Comparison of ENCODE assay signal across 9 cellular contexts in the genomic region with DNA sequence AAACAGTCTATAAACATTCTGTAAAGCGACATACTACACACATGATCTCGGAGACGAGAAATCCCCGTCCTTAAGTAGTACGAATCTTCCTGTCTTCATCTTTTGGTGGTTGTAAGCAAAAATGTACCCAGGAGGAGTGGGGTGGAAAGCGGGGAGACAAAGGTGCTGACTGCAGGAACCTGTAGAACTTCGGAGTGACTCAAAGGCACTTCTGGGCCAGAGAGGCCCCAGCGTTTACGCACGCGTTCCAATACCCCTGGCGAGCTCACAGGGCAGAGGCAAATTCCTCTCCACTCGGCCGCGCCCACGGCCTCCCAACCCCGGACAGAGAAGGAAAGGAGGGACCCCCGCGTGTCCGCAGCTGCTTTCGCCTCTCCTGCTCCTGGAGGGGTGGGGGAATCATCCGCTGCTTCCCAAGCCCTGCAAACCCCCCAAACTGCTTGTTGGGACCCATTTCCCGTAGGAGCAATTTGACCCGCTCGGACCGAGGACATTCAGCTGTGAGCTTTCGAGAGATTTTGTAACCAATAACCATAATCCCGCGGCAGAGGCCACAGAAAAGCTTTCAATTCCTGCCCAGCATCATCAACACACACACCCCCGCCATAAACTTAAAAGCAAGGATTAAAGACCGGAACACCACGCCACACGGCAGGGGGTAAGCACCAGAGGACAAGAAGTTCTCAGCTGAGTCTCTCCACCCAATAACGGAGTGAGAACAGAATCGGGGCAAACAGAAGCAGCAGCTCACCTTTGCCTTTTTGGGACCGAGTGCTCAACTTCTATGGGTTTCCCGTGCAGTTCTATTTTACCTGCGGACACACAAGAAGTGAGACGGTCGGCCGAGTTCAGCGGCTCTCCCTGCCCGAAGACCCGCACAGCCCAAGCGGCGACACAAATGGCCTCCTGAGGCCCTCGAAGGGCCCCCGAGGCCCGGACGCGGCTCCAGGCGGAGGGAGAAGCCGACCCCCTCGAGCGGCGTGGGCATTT. TPM values are rescaled to one million over a fixed set of nuclear protein-coding genes. Genes with fewer than 3 reads are reported as not detected.
A peak's percentile ranks its signal among the peaks of the same experiment; 100 is the strongest.
DNase-seq lines count a peak whose midpoint lies in the region; ATAC-seq, FAIRE-seq and TF ChIP-seq lines count a peak whose summit lies in the region.
"Had no signal": no experiment of that assay in that cellular context is flagged by ENCODE, and none has a peak within 500 bp of the region (broad histone marks: within the 10 kb centered on the region; RNA-seq: fewer than 3 reads in every experiment).

No MANE protein-coding gene starts in this region.

- peak overlapping the region; percentile 86 to 97 for H3K14ac ChIP-seq in mesenchymal stem cell (ENCODE audit: low read length in 2 of 2)

- peak overlapping the region; percentile 69 for H3K9ac ChIP-seq in mesenchymal stem cell (ENCODE audit: low read length)

- H2BK15ac ChIP-seq in mesenchymal stem cell (ENCODE audit: low read depth, poor library complexity, severe bottlenecking): peak overlapping the region; percentile 94

- H2AK5ac ChIP-seq in mesenchymal stem cell (ENCODE audit: low read length, severe bottlenecking): no peak overlapping the region

- H3K9me3 ChIP-seq in A549 (no peaks in the 10 kb centered on the region), mesenchymal stem cell (ENCODE audit: control insufficient read depth, low read length) (no peaks in the 10 kb centered on the region)

- H2BK120ac ChIP-seq in mesenchymal stem cell (ENCODE audit: low read depth, low read length): peak overlapping the region; percentile 88

- H3K36me3 ChIP-seq in mesenchymal stem cell (ENCODE audit: control insufficient read depth in 1 of 2, insufficient read depth in 2 of 2, low read depth in 1 of 2, low read length in 2 of 2): no peaks in the 10 kb centered on the region

- 1% methylated on average over 50 of the region's 56 CpGs for WGBS in A549 (ENCODE audit: missing lambda C conversion rate)
- under 1% methylated on average over 50 of the region's 56 CpGs for WGBS in mesenchymal stem cell

- peak overlapping the region; percentile 96 for H4K91ac ChIP-seq in mesenchymal stem cell (ENCODE audit: low read length)

- peak overlapping the region; percentile 68 for H2BK5ac ChIP-seq in mesenchymal stem cell (ENCODE audit: low read depth, low read length, poor library complexity, severe bottlenecking)

- peak overlapping the region; percentile 97 to 99 for H3K27ac ChIP-seq in A549
- H3K27ac ChIP-seq in mesenchymal stem cell (ENCODE audit: low read length, poor library complexity, severe bottlenecking): peak overlapping the region; percentile 83

- FAIRE-seq in A549 (lab: Jason Lieb, UNC): no peak

- CTCF ChIA-PET in A549 (lab: Yijun Ruan, JAX): interaction anchor here (0.9 to 1.9 kb wide), 6 partner anchors 14 to 206 kb away, joined by 3 to 11 read pairs (median 4); no protein-coding TSS in a partner anchor

- H3K4me1 ChIP-seq in A549: peaks cover 48% of the 10 kb centered on the region
- H3K4me1 ChIP-seq in mesenchymal stem cell (ENCODE audit: control insufficient read depth, insufficient read depth, low read depth, low read length): peaks cover 9% of the 10 kb centered on the region

- peaks cover 0 to 86% of the 10 kb centered on the region in 2 experiments for H3K27me3 ChIP-seq in mesenchymal stem cell (ENCODE audit: control insufficient read depth in 1 of 2, insufficient read depth in 1 of 2, low read length in 2 of 2)

- ATAC-seq in A549: peak; percentile 15 to 30; a peak in 3 of 6 replicates
- no peak for ATAC-seq in GM21360 (IDR thresholded peaks at IDR 0.05; ENCODE audit: unreplicated experiment)

- DNase-seq in A549 (ENCODE audit: low read depth in 1 of 2, low spot score in 1 of 2): peak in 1 of 2 experiments; percentile 62
- peak; percentile 81 for DNase-seq in GM12865 (ENCODE audit: low read depth)
- peak; percentile 69 for DNase-seq in NCI-H526 treated with DMSO at 0.1 percent for 48 hours (lab: John Stamatoyannopoulos, UW)
- DNase-seq in astrocyte of the cerebellum (ENCODE audit: low read depth): no peak
- DNase-seq in mesenchymal stem cell: peak; percentile 75
- no peak for DNase-seq in GOT3 (lab: John Stamatoyannopoulos, UW)
- DNase-seq in hippocampal formation (lab: John Stamatoyannopoulos, UW): no peak

- H3K23ac ChIP-seq in mesenchymal stem cell (ENCODE audit: low read length in 2 of 2): peak overlapping the region in 1 of 2 experiments; percentile 100

- H3K4me3 ChIP-seq in A549: peak overlapping the region; percentile 80
- H3K4me3 ChIP-seq in GM12865 (ENCODE audit: low read depth, low read length): peak overlapping the region; percentile 98
- H3K4me3 ChIP-seq in astrocyte of the cerebellum (ENCODE audit: low read depth, low read length): peak overlapping the region; percentile 76
- H3K4me3 ChIP-seq in mesenchymal stem cell (ENCODE audit: insufficient read depth in 1 of 2, low read depth in 1 of 2, low read length in 2 of 2): peak overlapping the region; percentile 78 to 81
- H3K4me3 ChIP-seq: lung had no signal

- peak overlapping the region; percentile 89 for H3K4me2 ChIP-seq in A549
- H3K4me2 ChIP-seq in mesenchymal stem cell (ENCODE audit: low read length, poor library complexity, severe bottlenecking): peak overlapping the region; percentile 88

- no peak for TF ChIP-seq RAD21 in A549 (conservative IDR thresholded peaks at IDR 0.05 in 1 of 2, IDR thresholded peaks at IDR 0.05 in 1 of 2)

- H3K18ac ChIP-seq in mesenchymal stem cell (ENCODE audit: low read depth in 1 of 2, low read length in 2 of 2): peak overlapping the region; percentile 97 to 99

- peak overlapping the region; percentile 80 for H4K8ac ChIP-seq in mesenchymal stem cell (ENCODE audit: low read length)

- H3K79me1 ChIP-seq in mesenchymal stem cell (replicated peaks; ENCODE audit: low read length, poor library complexity, severe bottlenecking): peaks cover 1% of the 10 kb centered on the region

- POLR2A ChIA-PET in A549 (lab: Yijun Ruan, JAX): interaction anchor here (0.7 to 2.4 kb wide), 4 partner anchors 52 to 195 kb away, joined by 3 to 7 read pairs (median 4); partner anchors contain the start of gene MALSU1

- H3K4ac ChIP-seq in mesenchymal stem cell (ENCODE audit: low read depth in 1 of 2, low read length in 2 of 2): peak overlapping the region; percentile 98

- no peak for TF ChIP-seq EP300 in A549 (IDR thresholded peaks at IDR 0.05)

- no peak overlapping the region for H2AFZ ChIP-seq in mesenchymal stem cell (ENCODE audit: low read depth, low read length)

- H2BK12ac ChIP-seq in mesenchymal stem cell (ENCODE audit: low read length in 2 of 2): peak overlapping the region; percentile 9 to 65

- no peak for TF ChIP-seq CTCF in A549 (IDR thresholded peaks at IDR 0.05)
- TF ChIP-seq CTCF in GM12865 (IDR thresholded peaks at IDR 0.05; ENCODE audit: insufficient read depth, low read depth, low read length, missing control alignments): no peak
- TF ChIP-seq CTCF in astrocyte of the cerebellum (IDR thresholded peaks at IDR 0.05; ENCODE audit: low read depth, low read length, missing control alignments): no peak

- in situ Hi-C loops in astrocyte of the cerebellum (cut with HindIII; ENCODE audit: low sequenced_read_pairs): no loop called here

- TF ChIP-seq POLR2A in A549 (IDR thresholded peaks at IDR 0.05; ENCODE audit: low read length): no peak; the same call in 1 of the 2 replicates

TF ChIP-seq in A549, 52 proteins besides CTCF, POLR2A, EP300 and RAD21:
- TF ChIP-seq HES2 (IDR thresholded peaks at IDR 0.05) (no peak), MAFK (IDR thresholded peaks at IDR 0.05; ENCODE audit: partially characterized antibody) (peak; percentile 15)

RNA-seq across cellular contexts. Expression of gene IGF2BP3, which starts 2.3 kb away (rescaled TPM):
- polyA plus RNA-seq in A549 (2011; rRNA removed) (47.2 and 62.0 TPM in 2 replicates), A549 (2017; fragmentation: RNase III; extraction: RNeasy Plus Mini Kit Qiagen cat#74134 plus additional on column Dnase treatment) (26.7 to 30.4 TPM (median 30.1 TPM) in 3 replicates)
- polyA plus RNA-seq in A549 (2012; cell fraction: cytosol; rRNA removed): 12.0 and 12.1 TPM in 2 replicates
- polyA plus RNA-seq in A549 (2012; cell fraction: nucleus; rRNA removed): 27.3 and 36.5 TPM in 2 replicates
- polyA minus RNA-seq in A549 (2011; rRNA and poly(A)+ RNA removed): 50.5 and 51.7 TPM in 2 replicates
- polyA plus RNA-seq in mesenchymal stem cell (2013, experiment 1 of 2): 122 TPM
- polyA plus RNA-seq in mesenchymal stem cell (2013, experiment 2 of 2): 117 TPM

Comparison
In these comparisons a context has a peak if more than half of its experiments do, and no peak if none do; other contexts are left out.
1. DNase-seq: peak in GM12865 (single experiment), NCI-H526 treated with DMSO at 0.1 percent for 48 hours (single experiment) and mesenchymal stem cell (single experiment); none in astrocyte of the cerebellum (single experiment), GOT3 (single experiment) and hippocampal formation (0 of 2).
2. Peak in every context shown above with its lines, with median percentiles within 50 percentile points of each other: H3K4me3 ChIP-seq.